ENCODE assay signal across 19 cellular contexts in genomic region chr2:152814475-152815030, GRCh38.
DNase-seq lines count a peak whose midpoint lies in the region; ATAC-seq, FAIRE-seq and TF ChIP-seq lines count a peak whose summit lies in the region.
"Had no signal": no experiment of that assay in that cellular context is flagged by ENCODE, and none has a peak within 500 bp of the region (broad histone marks: within the 10 kb centered on the region; RNA-seq: fewer than 3 reads in every experiment).

No MANE protein-coding gene starts in this region.

- H3K27me3 Mint-ChIP-seq in Calu3 (ENCODE audit: unreplicated experiment) = no peaks in the 10 kb centered on the region
- peaks cover 2% of the 10 kb centered on the region for H3K27me3 Mint-ChIP-seq in astrocyte (ENCODE audit: low read depth, unreplicated experiment)

- no peaks in the 10 kb centered on the region for H3K9me3 Mint-ChIP-seq in Calu3 (ENCODE audit: low read depth, unreplicated experiment)
- H3K9me3 Mint-ChIP-seq in astrocyte (ENCODE audit: unreplicated experiment) = peaks cover 10% of the 10 kb centered on the region

- CTCF ChIA-PET in Calu3 (lab: Charles Lee) = no interaction called here

- H3K36me3 ChIP-seq in astrocyte (ENCODE audit: insufficient read depth, low read length) = no peaks in the 10 kb centered on the region

- no peaks in the 10 kb centered on the region for H3K9me3 ChIP-seq in astrocyte (ENCODE audit: insufficient read depth, low read depth, low read length)

- no peaks in the 10 kb centered on the region for H3K4me1 ChIP-seq in astrocyte (ENCODE audit: insufficient read depth, low read length)
- H3K4me1 ChIP-seq: A549 had no signal

- no peak overlapping the region for H3K9ac ChIP-seq in astrocyte (ENCODE audit: low read length)

- H3K4me3 Mint-ChIP-seq in Calu3 (ENCODE audit: low read depth, unreplicated experiment) (no peak overlapping the region), astrocyte (ENCODE audit: unreplicated experiment) (no peak overlapping the region)

- ATAC-seq in HG03439 (IDR thresholded peaks at IDR 0.05; ENCODE audit: unreplicated experiment) = no peak
- ATAC-seq: A549, Panc1 had no signal

- H3K27ac ChIP-seq in astrocyte (ENCODE audit: low read depth, low read length) = no peak overlapping the region
- H3K27ac ChIP-seq: A549, SK-N-MC had no signal

- no TSS peak for BruUV-seq in Calu3 (replicated peaks; lab: Mats Ljungman, UMichigan)

- H3K27me3 ChIP-seq in astrocyte (ENCODE audit: insufficient read depth, low read length) = no peaks in the 10 kb centered on the region

- no peak for TF ChIP-seq CTCF in Calu3 (IDR thresholded peaks at IDR 0.05; ENCODE audit: unreplicated experiment)
- TF ChIP-seq CTCF in astrocyte (IDR thresholded peaks at IDR 0.05; ENCODE audit: insufficient read depth, low read depth, low read length) = no peak

- intact Hi-C loops in Calu3 (cut with micrococcal nuclease; ENCODE audit: unreplicated experiment) = no loop called here

- no peaks in the 10 kb centered on the region for H4K20me1 ChIP-seq in astrocyte (ENCODE audit: insufficient read depth, low read length)

- no peak overlapping the region for H3K4me2 ChIP-seq in astrocyte (ENCODE audit: low read length)
- H3K4me2 ChIP-seq: A549 had no signal

- H3K79me2 ChIP-seq in astrocyte (ENCODE audit: insufficient read depth, low read length) = no peaks in the 10 kb centered on the region

- H3K27ac Mint-ChIP-seq in Calu3 (ENCODE audit: unreplicated experiment) (no peak overlapping the region), astrocyte (ENCODE audit: unreplicated experiment) (no peak overlapping the region)

- H3K4me3 ChIP-seq in astrocyte (ENCODE audit: insufficient read depth, low read depth, low read length) = no peak overlapping the region
- H3K4me3 ChIP-seq: A549, SK-N-MC had no signal

- DNase-seq in Calu3 (peak; percentile 8), HT1080 (ENCODE audit: low read depth) (peak; percentile 51), astrocyte (ENCODE audit: low read depth) (peak; percentile 56), kidney tubule cell (ENCODE audit: low spot score) (peak; percentile 10), hippocampal formation (lab: John Stamatoyannopoulos, UW) (no peak), NCI-H510A (lab: John Stamatoyannopoulos, UW) (no peak), NOMO-1 (lab: John Stamatoyannopoulos, UW; ENCODE audit: unreplicated experiment in 2 of 2) (no peak)
- DNase-seq: C1 segment of cervical spinal cord, DND-41, GF-D8, NCI-H1105, NCI-H187, Right ventricle myocardium superior had no signal

- H3K36me3 Mint-ChIP-seq in Calu3 (ENCODE audit: insufficient read depth, unreplicated experiment) = no peaks in the 10 kb centered on the region
- no peaks in the 10 kb centered on the region for H3K36me3 Mint-ChIP-seq in astrocyte (ENCODE audit: low read depth, unreplicated experiment)

- H3K4me1 Mint-ChIP-seq in Calu3 (ENCODE audit: low read depth, unreplicated experiment) (peaks cover 9% of the 10 kb centered on the region), astrocyte (ENCODE audit: low read depth, unreplicated experiment) (peaks cover 15% of the 10 kb centered on the region)

- H2AFZ ChIP-seq in astrocyte (ENCODE audit: low read depth, low read length) = no peak overlapping the region

- no peak for FAIRE-seq in astrocyte (lab: Jason Lieb, UNC)
- FAIRE-seq: A549, GM12892, H1 had no signal

Comparison
In these comparisons a context has a peak if more than half of its experiments do, and no peak if none do; other contexts are left out.
1. DNase-seq: peak in Calu3 (single experiment), HT1080 (single experiment), astrocyte (single experiment) and kidney tubule cell (single experiment); none in hippocampal formation (0 of 2), NCI-H510A (single experiment) and NOMO-1 (0 of 2).